In the genomic region with DNA sequence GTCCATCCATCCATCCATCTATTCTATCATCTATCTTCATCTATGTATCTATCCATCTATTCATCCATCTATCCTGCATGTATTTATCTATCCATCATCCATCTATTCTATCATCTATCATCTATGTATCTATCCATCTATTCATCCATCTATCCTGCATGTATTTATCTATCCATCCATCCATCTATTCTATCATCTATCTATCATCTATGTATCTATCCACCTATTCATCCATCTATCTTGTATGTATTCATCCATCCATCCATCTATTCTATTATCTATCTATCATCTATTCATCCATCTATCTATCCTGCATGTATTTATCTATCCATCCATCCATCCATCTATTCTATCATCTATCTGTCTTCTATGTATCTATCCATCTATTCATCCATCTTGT, we compare ENCODE assay signal across 22 cellular contexts.
"Had no signal": no experiment of that assay in that cellular context is flagged by ENCODE, and none has a peak within 500 bp of the region (broad histone marks: within the 10 kb centered on the region; RNA-seq: fewer than 3 reads in every experiment).

No MANE protein-coding gene starts in this region.

- H3K36me3 ChIP-seq: esophagus muscularis mucosa, heart right ventricle, left lung, lower lobe of right lung had no signal

- H3K4me1 ChIP-seq: esophagus muscularis mucosa, foreskin keratinocyte, heart right ventricle, left lung, lower lobe of right lung had no signal

- H3K27ac ChIP-seq: coronary artery, dorsolateral prefrontal cortex, esophagus muscularis mucosa, foreskin keratinocyte, heart right ventricle, left lung, lower lobe of right lung had no signal

- FAIRE-seq: colon, endothelial cell of umbilical vein, frontal cortex, islet of Langerhans, keratinocyte had no signal

- DNase-seq: dermis blood vessel endothelial cell; dorsolateral prefrontal cortex; effector CD4-positive, alpha-beta T cell; effector memory CD4-positive, alpha-beta T cell; foreskin keratinocyte; glutamatergic neuron; heart right ventricle; hippocampal formation; left cardiac atrium; left lung; left ventricle myocardium superior; mesenchymal stem cell; mucosa of descending colon; naive B cell had no signal

- H3K4me3 ChIP-seq: coronary artery, dorsolateral prefrontal cortex, esophagus muscularis mucosa, heart right ventricle, left lung, lower lobe of right lung, mucosa of descending colon had no signal

- H3K9me3 ChIP-seq: lower lobe of right lung, mucosa of descending colon had no signal

- ATAC-seq: foreskin keratinocyte, heart right ventricle, left cardiac atrium, left lung, left ventricle myocardium superior, lower lobe of right lung, mucosa of descending colon had no signal
